ENCODE assay signal across 1 cellular context in the genomic region with DNA sequence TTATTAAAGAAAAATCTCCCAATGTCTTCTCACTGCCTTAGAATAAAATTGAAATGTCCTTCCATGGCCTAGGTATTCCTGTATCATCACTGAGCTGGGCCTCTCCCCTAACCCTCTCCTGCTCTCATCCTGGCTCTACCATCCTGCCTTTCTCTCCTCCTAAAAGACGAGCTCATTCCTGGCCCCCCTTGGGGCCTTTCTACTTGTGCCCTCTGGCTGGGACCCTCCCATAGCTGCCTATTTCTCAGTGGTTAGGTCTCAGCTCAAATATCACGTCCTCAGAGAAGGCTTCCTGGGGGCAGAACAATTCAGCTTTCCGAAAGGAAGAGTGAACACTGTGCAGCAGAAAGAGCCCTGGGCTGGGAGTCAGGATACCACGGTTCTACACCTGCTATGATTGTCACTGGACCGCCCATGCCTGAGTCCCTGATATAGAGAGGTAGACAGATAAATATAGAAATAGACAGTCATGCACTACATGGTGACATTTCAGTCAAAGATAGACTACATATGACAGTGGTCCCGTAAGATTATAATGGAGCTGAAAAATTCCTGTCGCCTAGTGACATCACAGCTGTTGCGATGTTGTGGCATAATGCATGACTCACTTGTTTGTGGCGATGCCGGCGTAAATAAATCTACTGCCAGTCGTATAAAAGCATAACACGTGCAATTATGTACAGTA.
A peak's percentile ranks its signal among the peaks of the same experiment; 100 is the strongest.
TF ChIP-seq lines count a peak whose summit lies in the region.

No MANE protein-coding gene starts in this region.

TF ChIP-seq in A549, 52 proteins besides CTCF, POLR2A, EP300 and RAD21:
- TF ChIP-seq FOSL2 (IDR thresholded peaks at IDR 0.05) = no peak
- peak; percentile 25; the same call in 1 of the 2 replicates for TF ChIP-seq FOSL2 (CRISPR knock-in tag; IDR thresholded peaks at IDR 0.05)
- TF ChIP-seq, protein P1, sequence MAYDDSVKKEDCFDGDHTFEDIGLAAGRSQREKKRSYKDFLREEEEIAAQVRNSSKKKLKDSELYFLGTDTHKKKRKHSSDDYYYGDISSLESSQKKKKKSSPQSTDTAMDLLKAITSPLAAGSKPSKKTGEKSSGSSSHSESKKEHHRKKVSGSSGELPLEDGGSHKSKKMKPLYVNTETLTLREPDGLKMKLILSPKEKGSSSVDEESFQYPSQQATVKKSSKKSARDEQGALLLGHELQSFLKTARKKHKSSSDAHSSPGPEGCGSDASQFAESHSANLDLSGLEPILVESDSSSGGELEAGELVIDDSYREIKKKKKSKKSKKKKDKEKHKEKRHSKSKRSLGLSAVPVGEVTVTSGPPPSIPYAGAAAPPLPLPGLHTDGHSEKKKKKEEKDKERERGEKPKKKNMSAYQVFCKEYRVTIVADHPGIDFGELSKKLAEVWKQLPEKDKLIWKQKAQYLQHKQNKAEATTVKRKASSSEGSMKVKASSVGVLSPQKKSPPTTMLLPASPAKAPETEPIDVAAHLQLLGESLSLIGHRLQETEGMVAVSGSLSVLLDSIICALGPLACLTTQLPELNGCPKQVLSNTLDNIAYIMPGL (CRISPR knock-in tag; IDR thresholded peaks at IDR 0.05; ENCODE audit: borderline replicate concordance) = no peak
TF ChIP-seq in A549: peak in this region for 1.
